10 cellular contexts compared by ENCODE assay signal in the genomic region with DNA sequence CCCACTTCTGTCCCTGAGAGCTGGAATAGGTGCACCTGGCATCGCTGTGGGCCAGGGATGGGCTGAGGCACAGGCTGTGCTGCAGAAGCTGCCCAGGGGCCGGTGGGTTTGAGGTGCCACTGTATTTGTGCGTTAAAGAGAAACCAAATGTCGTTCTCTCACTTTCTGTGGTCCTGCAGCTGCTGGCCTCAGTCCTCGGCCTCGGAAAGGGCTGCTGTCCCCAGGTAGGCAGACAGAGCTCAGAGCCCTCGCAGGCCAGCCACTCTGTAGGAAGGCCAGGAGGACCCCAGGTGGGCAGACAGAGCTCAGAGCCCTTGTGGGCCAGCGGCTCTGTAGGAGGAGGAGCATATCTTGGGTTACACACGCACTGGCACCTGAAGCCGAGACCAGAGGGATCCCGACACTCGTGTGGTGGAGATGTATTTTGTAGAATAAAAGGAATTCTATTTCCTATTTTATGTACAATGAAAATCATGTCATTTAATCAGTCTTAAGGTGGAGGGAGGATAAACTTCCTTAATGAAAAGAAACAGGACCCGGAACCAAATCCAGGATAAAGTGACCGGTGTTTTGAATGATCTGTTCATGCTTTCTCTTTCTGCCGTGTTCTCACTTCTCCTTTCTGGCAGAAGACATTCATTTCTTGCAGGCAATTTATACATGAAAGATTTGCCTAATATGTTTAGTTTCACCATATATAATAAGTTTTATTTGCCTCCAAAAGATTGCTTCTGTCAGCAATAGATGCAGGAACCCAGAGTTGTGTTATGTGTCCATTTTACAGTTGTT. TPM values are rescaled to one million over a fixed set of nuclear protein-coding genes. Genes with fewer than 3 reads are reported as not detected.
DNase-seq lines count a peak whose midpoint lies in the region; ATAC-seq, FAIRE-seq and TF ChIP-seq lines count a peak whose summit lies in the region.
"Had no signal": no experiment of that assay in that cellular context is flagged by ENCODE, and none has a peak within 500 bp of the region (broad histone marks: within the 10 kb centered on the region; RNA-seq: fewer than 3 reads in every experiment).

No MANE protein-coding gene starts in this region.

- H3K4me2 ChIP-seq in HepG2 (ENCODE audit: low read depth, low read length) (no peak overlapping the region), fibroblast of lung (ENCODE audit: extremely low read depth, insufficient read depth, low read length) (peak overlapping the region; percentile 55)

- no TSS peak for BruUV-seq in HepG2 (replicated peaks; lab: Mats Ljungman, UMichigan)

- H3K27me3 Mint-ChIP-seq in activated naive CD4-positive, alpha-beta T cell treated with anti-CD3 and anti-CD28 coated beads for 36 hours (ENCODE audit: low read depth): no peaks in the 10 kb centered on the region

- POLR2A ChIA-PET in HepG2 (lab: Yijun Ruan, JAX): no interaction called here

- no peaks in the 10 kb centered on the region for H3K36me3 Mint-ChIP-seq in activated naive CD4-positive, alpha-beta T cell treated with anti-CD3 and anti-CD28 coated beads for 36 hours (ENCODE audit: low read depth)

- no peaks in the 10 kb centered on the region for H4K20me1 ChIP-seq in HepG2 (ENCODE audit: insufficient read depth, low read length)
- no peaks in the 10 kb centered on the region for H4K20me1 ChIP-seq in fibroblast of lung (ENCODE audit: control insufficient read depth, extremely low read depth, insufficient read depth, low read length)

- H3K4me3 ChIP-seq in liver (ENCODE audit: low read depth in 1 of 3, low read length in 3 of 3) (no peak overlapping the region), HepG2 (replicated peaks in 1 of 3; ENCODE audit: insufficient read depth in 1 of 3, low read depth in 2 of 3, low read length in 3 of 3) (no peak overlapping the region), NB4 (ENCODE audit: low read depth, low read length) (peak overlapping the region; percentile 17), fibroblast of lung (replicated peaks in 1 of 4; ENCODE audit: control extremely low read depth in 1 of 4, insufficient read depth in 1 of 4, low read depth in 3 of 4, low read length in 4 of 4) (peak overlapping the region in 2 of 4 experiments; percentile 4 to 13), thyroid gland (replicated peaks in 1 of 3) (no peak overlapping the region)

- H3K27ac ChIP-seq in liver (ENCODE audit: low read depth in 1 of 2, low read length in 2 of 2) (peak overlapping the region; percentile 68 to 69), HepG2 (ENCODE audit: extremely low read length, insufficient read depth, low read length) (no peak overlapping the region), fibroblast of lung (ENCODE audit: insufficient read depth, low read length) (peak overlapping the region; percentile 51), thyroid gland (peak overlapping the region in 2 of 3 donors; percentile 16 to 26)

- H3K4me1 ChIP-seq in liver (ENCODE audit: control insufficient read depth in 4 of 4, insufficient read depth in 4 of 4, low read length in 3 of 4) (peaks cover 0 to 38% (median 19%) of the 10 kb centered on the region in 4 donors), HepG2 (ENCODE audit: insufficient read depth, low read length) (peaks cover 46% of the 10 kb centered on the region), fibroblast of lung (ENCODE audit: control insufficient read depth, extremely low read depth, insufficient read depth, low read length) (peaks cover 3% of the 10 kb centered on the region), thyroid gland (peaks cover 7 to 22% of the 10 kb centered on the region in 2 donors)

- no peak for DNase-seq in HepG2 (ENCODE audit: low spot score)
- no peak for DNase-seq in NB4 (ENCODE audit: low read depth)
- no peak for DNase-seq in fibroblast of lung (ENCODE audit: low read depth in 2 of 2)
- no peak for DNase-seq in thyroid gland
- DNase-seq in activated naive CD4-positive, alpha-beta T cell treated with anti-CD3 and anti-CD28 coated beads for 36 hours: no peak
- DNase-seq in globus pallidus (ENCODE audit: low spot score): no peak
- no peak for DNase-seq in stimulated activated naive CD4-positive, alpha-beta T cell (lab: John Stamatoyannopoulos, UW)

- no peak overlapping the region for H3K27ac Mint-ChIP-seq in activated naive CD4-positive, alpha-beta T cell treated with anti-CD3 and anti-CD28 coated beads for 36 hours

- no peak for TF ChIP-seq RAD21 in liver (IDR thresholded peaks at IDR 0.05)
- no peak for TF ChIP-seq RAD21 in HepG2 (CRISPR knock-in tag; IDR thresholded peaks at IDR 0.05)

- CTCF ChIA-PET in HepG2 (lab: Yijun Ruan, JAX; ENCODE audit: low intra/inter-chr PET ratio, low total read pairs): no interaction called here
- CTCF ChIA-PET in activated naive CD4-positive, alpha-beta T cell treated with anti-CD3 and anti-CD28 coated beads for 36 hours (lab: Charles Lee): no interaction called here

- H3K79me2 ChIP-seq in HepG2 (ENCODE audit: insufficient read depth, low read length): peaks cover 12% of the 10 kb centered on the region
- H3K79me2 ChIP-seq in fibroblast of lung (ENCODE audit: control insufficient read depth, insufficient read depth, low read length): no peaks in the 10 kb centered on the region

- H2AFZ ChIP-seq in HepG2 (ENCODE audit: low read length): no peak overlapping the region
- peak overlapping the region; percentile 82 for H2AFZ ChIP-seq in fibroblast of lung (ENCODE audit: low read length)

- H3K36me3 ChIP-seq in liver (ENCODE audit: control insufficient read depth in 4 of 4, insufficient read depth in 3 of 4, low read depth in 1 of 4, low read length in 3 of 4) (peaks cover 0 to 4% (median 0%) of the 10 kb centered on the region in 4 donors), HepG2 (replicated peaks in 1 of 2; ENCODE audit: control insufficient read depth in 1 of 2, insufficient read depth in 2 of 2, low read length in 2 of 2) (peaks cover 0 to 2% of the 10 kb centered on the region in 2 experiments; a peak in 1 of 5 replicates), fibroblast of lung (ENCODE audit: control insufficient read depth, insufficient read depth, low read length) (no peaks in the 10 kb centered on the region), thyroid gland (no peaks in the 10 kb centered on the region)

- peaks cover 18% of the 10 kb centered on the region for H3K4me1 Mint-ChIP-seq in activated naive CD4-positive, alpha-beta T cell treated with anti-CD3 and anti-CD28 coated beads for 36 hours (ENCODE audit: low read depth)

- H3K9ac ChIP-seq in liver (ENCODE audit: low read depth in 1 of 2, low read length in 2 of 2) (peak overlapping the region in 1 of 2 donors; percentile 58), HepG2 (ENCODE audit: insufficient read depth, low read depth, low read length) (no peak overlapping the region), fibroblast of lung (ENCODE audit: insufficient read depth, low read length) (peak overlapping the region; percentile 28)

- H3K27me3 ChIP-seq in liver (ENCODE audit: control insufficient read depth in 4 of 4, insufficient read depth in 4 of 4, low read length in 3 of 4) (no peaks in the 10 kb centered on the region), HepG2 (ENCODE audit: control insufficient read depth in 1 of 2, insufficient read depth in 2 of 2, low read length in 2 of 2) (no peaks in the 10 kb centered on the region), fibroblast of lung (ENCODE audit: control insufficient read depth, insufficient read depth, low read length) (no peaks in the 10 kb centered on the region), thyroid gland (no peaks in the 10 kb centered on the region)

- H3K9me3 ChIP-seq in liver (ENCODE audit: control insufficient read depth in 4 of 4, low read length in 3 of 4): no peaks in the 10 kb centered on the region
- H3K9me3 ChIP-seq in HepG2 (ENCODE audit: low read length): no peaks in the 10 kb centered on the region
- H3K9me3 ChIP-seq in fibroblast of lung (ENCODE audit: control insufficient read depth, insufficient read depth, low read depth, low read length): no peaks in the 10 kb centered on the region
- no peaks in the 10 kb centered on the region for H3K9me3 ChIP-seq in thyroid gland

- ATAC-seq in HepG2: no peak

- 79% methylated on average over 15 of the region's 15 CpGs for WGBS in liver
- WGBS in HepG2 (ENCODE audit: low lambda C conversion rate): 98% methylated on average over 14 of the region's 15 CpGs
- 75 to 83% methylated on average over 15 of the region's 15 CpGs for WGBS in thyroid gland, 2 donors

- TF ChIP-seq POLR2A in HepG2 (IDR thresholded peaks at IDR 0.05; ENCODE audit: insufficient read depth in 1 of 2, low read depth in 2 of 2, low read length in 2 of 2): no peak
- no peak for TF ChIP-seq POLR2A in NB4 (IDR thresholded peaks at IDR 0.05; ENCODE audit: extremely low read depth, insufficient read length)
- no peak for TF ChIP-seq POLR2A in thyroid gland (IDR thresholded peaks at IDR 0.05)

- no peak for TF ChIP-seq CTCF in liver (IDR thresholded peaks at IDR 0.05; ENCODE audit: low read depth, low read length, missing input control)
- no peak for TF ChIP-seq CTCF in HepG2 (CRISPR knock-in tag; IDR thresholded peaks at IDR 0.05)
- no peak for TF ChIP-seq CTCF in NB4 (IDR thresholded peaks at IDR 0.05; ENCODE audit: low read depth, low read length)
- TF ChIP-seq CTCF in fibroblast of lung (conservative IDR thresholded peaks at IDR 0.05 in 1 of 2, IDR thresholded peaks at IDR 0.05 in 1 of 2; ENCODE audit: low read depth in 1 of 2, low read length in 2 of 2): no peak
- no peak for TF ChIP-seq CTCF in thyroid gland (IDR thresholded peaks at IDR 0.05)

- no peak for FAIRE-seq in HepG2 (lab: Jason Lieb, UNC)
- FAIRE-seq: TTC549 had no signal

- TF ChIP-seq EP300 in HepG2 (IDR thresholded peaks at IDR 0.05; ENCODE audit: low read depth in 2 of 2, low read length in 2 of 2) (no peak), HepG2 (CRISPR knock-in tag; IDR thresholded peaks at IDR 0.05; ENCODE audit: borderline replicate concordance) (no peak)

- H3K9me3 Mint-ChIP-seq in activated naive CD4-positive, alpha-beta T cell treated with anti-CD3 and anti-CD28 coated beads for 36 hours: no peaks in the 10 kb centered on the region

- in situ Hi-C loops in HepG2 (cut with HindIII; ENCODE audit: extremely low pct_ligation_motif_present, low pct_unique_long_range_greater_than_20kb): no loop called here

- intact Hi-C loops in HepG2 (cut with micrococcal nuclease; ENCODE audit: unreplicated experiment) (no loop called here), thyroid gland (cut with DNase I) (no loop called here)
- intact Hi-C loops in activated naive CD4-positive, alpha-beta T cell treated with anti-CD3 and anti-CD28 coated beads for 36 hours (cut with micrococcal nuclease): no loop called here

- no peak overlapping the region for H3K4me3 Mint-ChIP-seq in activated naive CD4-positive, alpha-beta T cell treated with anti-CD3 and anti-CD28 coated beads for 36 hours

RNA-seq across cellular contexts. Expression of gene HGFAC, which starts 54.4 kb away (rescaled TPM):
- 10 to 100 TPM; 23.3 to 65.0 TPM for total RNA-seq in liver
- polyA plus RNA-seq in liver: 100 to 1,000 TPM; 100 to 133 TPM
- 0.98 and 8.5 TPM in 2 replicates for total RNA-seq in HepG2 (2016; rRNA removed; fragmentation: Illumina TruSeq; extraction: Trizol)
- total RNA-seq in HepG2 (2016; cell fraction: cytosol; rRNA removed; fragmentation: Illumina TruSeq; extraction: Trizol; ENCODE audit: low read depth): 1.8 and 1.9 TPM in 2 replicates
- 1.2 and 9.0 TPM in 2 replicates for total RNA-seq in HepG2 (2016; cell fraction: insoluble cytoplasmic fraction; rRNA removed; fragmentation: Illumina TruSeq; extraction: Trizol)
- total RNA-seq in HepG2 (2016; cell fraction: membrane; rRNA removed; fragmentation: Illumina TruSeq; extraction: Trizol): 1.4 and 1.8 TPM in 2 replicates
- 14.0 and 15.7 TPM in 2 replicates for total RNA-seq in HepG2 (2016; cell fraction: nucleus; rRNA removed; fragmentation: Illumina TruSeq; extraction: Trizol)
- polyA plus RNA-seq in HepG2 (2011; rRNA removed): 63.6 and 107 TPM in 2 replicates
- polyA plus RNA-seq in HepG2 (2011; cell fraction: cytosol; rRNA removed): 8.9 and 16.3 TPM in 2 replicates
- 1,761 and 2,041 TPM in 2 replicates for polyA plus RNA-seq in HepG2 (2011; cell fraction: nucleus; rRNA removed)
- polyA plus RNA-seq in HepG2 (2012): 31.4 and 46.5 TPM in 2 replicates
- polyA plus RNA-seq in HepG2 (2016; cell fraction: cytosol; fragmentation: Illumina TruSeq; extraction: Trizol; ENCODE audit: low read depth): 1.9 and 2.1 TPM in 2 replicates
- polyA plus RNA-seq in HepG2 (2016; cell fraction: insoluble cytoplasmic fraction; fragmentation: Illumina TruSeq; extraction: Trizol; ENCODE audit: low read depth): 1.9 and 2.5 TPM in 2 replicates
- polyA plus RNA-seq in HepG2 (2016; cell fraction: membrane; fragmentation: Illumina TruSeq; extraction: Trizol; ENCODE audit: low read depth): 1.6 and 2.1 TPM in 2 replicates
- 65.6 and 66.9 TPM in 2 replicates for polyA plus RNA-seq in HepG2 (2016; cell fraction: nucleus; fragmentation: Illumina TruSeq; extraction: Trizol; ENCODE audit: insufficient read depth, low read depth)
- polyA minus RNA-seq in HepG2 (2011; rRNA and poly(A)+ RNA removed; ENCODE audit: low replicate concordance): 15.4 TPM in 1 of 2 replicates, not detected in the other
- 5.8 and 5.9 TPM in 2 replicates for polyA minus RNA-seq in HepG2 (2011; cell fraction: cytosol; rRNA and poly(A)+ RNA removed)
- 43.4 and 57.3 TPM in 2 replicates for polyA minus RNA-seq in HepG2 (2011; cell fraction: nucleus; rRNA and poly(A)+ RNA removed)
- under 0.01 and 0.33 TPM in 2 replicates for total RNA-seq in fibroblast of lung
- polyA plus RNA-seq in fibroblast of lung: not detected in 2 replicates
- not detected in 2 replicates for polyA plus RNA-seq in fibroblast of lung (2012)
- not detected in 2 replicates for polyA minus RNA-seq in fibroblast of lung (ENCODE audit: low replicate concordance)
- under 1 TPM in 1 of 4 donors, not detected in 3; 0.54 TPM for total RNA-seq in thyroid gland
- not detected for total RNA-seq in activated naive CD4-positive, alpha-beta T cell treated with anti-CD3 and anti-CD28 coated beads for 36 hours
- polyA plus RNA-seq: BJ had no signal
